In the genomic region with DNA sequence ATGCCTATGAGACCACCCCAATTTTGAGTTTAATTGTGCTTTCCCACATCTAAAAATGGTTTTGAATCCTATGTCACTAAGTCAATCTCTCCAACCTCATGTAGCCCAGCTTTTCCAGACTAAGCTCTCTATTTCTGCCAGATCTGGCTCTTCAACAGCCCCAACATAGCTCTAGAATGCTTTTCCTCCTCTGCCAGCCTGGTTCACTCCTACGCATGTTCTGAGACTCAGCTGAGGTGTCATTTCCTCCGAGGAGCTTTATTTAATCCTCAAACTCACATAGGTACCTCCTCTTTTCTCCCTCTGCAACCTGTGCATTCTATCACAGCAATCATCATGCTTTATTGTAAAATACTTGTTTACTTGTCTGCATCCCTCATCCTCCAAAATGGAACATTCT, we compare ENCODE assay signal across 20 cellular contexts.
"Had no signal": no experiment of that assay in that cellular context is flagged by ENCODE, and none has a peak within 500 bp of the region (broad histone marks: within the 10 kb centered on the region; RNA-seq: fewer than 3 reads in every experiment).

No MANE protein-coding gene starts in this region.

- H3K36me3 Mint-ChIP-seq: mesothelial cell of epicardium, naive B cell had no signal

- H3K27ac ChIP-seq: coronary artery, esophagus muscularis mucosa, foreskin keratinocyte, gastroesophageal sphincter, heart right ventricle, left lung, lower lobe of right lung had no signal

- H3K27ac Mint-ChIP-seq: mesothelial cell of epicardium, naive B cell had no signal

- H3K36me3 ChIP-seq: esophagus muscularis mucosa, gastroesophageal sphincter, heart right ventricle, left lung, lower lobe of right lung had no signal

- H3K27me3 ChIP-seq: dorsolateral prefrontal cortex, esophagus muscularis mucosa, foreskin keratinocyte, gastroesophageal sphincter, heart right ventricle, left lung had no signal

- H3K4me1 ChIP-seq: esophagus muscularis mucosa, foreskin keratinocyte, gastroesophageal sphincter, heart right ventricle, left lung, lower lobe of right lung had no signal

- H3K27me3 Mint-ChIP-seq: naive B cell had no signal

- H3K9me3 ChIP-seq: lower lobe of right lung had no signal

- H3K4me3 ChIP-seq: coronary artery, dorsolateral prefrontal cortex, esophagus muscularis mucosa, gastroesophageal sphincter, heart right ventricle, left lung, lower lobe of right lung, mucosa of descending colon had no signal

- ATAC-seq: foreskin keratinocyte, gastroesophageal sphincter, heart right ventricle, left colon, left lung, left ventricle myocardium superior, lower lobe of right lung, mucosa of descending colon had no signal

- DNase-seq: dermis blood vessel endothelial cell; effector CD4-positive, alpha-beta T cell; effector memory CD4-positive, alpha-beta T cell; foreskin keratinocyte; heart right ventricle; islet precursor cell; kidney; kidney glomerular epithelial cell; left colon; left lung; left ventricle myocardium superior; lower lobe of right lung; mesenchymal stem cell; mucosa of descending colon; naive B cell had no signal

- H3K4me1 Mint-ChIP-seq: mesothelial cell of epicardium, naive B cell had no signal

- H3K4me3 Mint-ChIP-seq: mesothelial cell of epicardium, naive B cell had no signal
